10 cellular contexts compared by ENCODE assay signal in genomic region chr6:148507774-148508173, GRCh38.
DNase-seq lines count a peak whose midpoint lies in the region; TF ChIP-seq lines count a peak whose summit lies in the region.
"Had no signal": no experiment of that assay in that cellular context is flagged by ENCODE, and none has a peak within 500 bp of the region (broad histone marks: within the 10 kb centered on the region; RNA-seq: fewer than 3 reads in every experiment).

No MANE protein-coding gene starts in this region.

- DNase-seq in Peyer's patch = no peak
- DNase-seq in mesothelial cell of epicardium (ENCODE audit: low spot score in 2 of 2, unreplicated experiment in 2 of 2) = no peak
- peak in 1 of 2 donors; percentile 87 for DNase-seq in suprapubic skin (ENCODE audit: low spot score in 2 of 2)
- DNase-seq in HuH-7.5 (ENCODE audit: low spot score) = no peak
- DNase-seq in NCI-H1092 treated with DMSO at 0.1 percent for 48 hours (lab: John Stamatoyannopoulos, UW) = no peak
- DNase-seq in stimulated activated CD8-positive, alpha-beta memory T cell treated with anti-CD3 and anti-CD28 coated beads, Interleukin-4, amount 100 ng/mL, for 48 hours = no peak
- DNase-seq in NCI-H1436 (lab: John Stamatoyannopoulos, UW) = no peak
- DNase-seq: central memory CD4-positive, alpha-beta T cell had no signal

- H3K4me3 ChIP-seq in Peyer's patch (no peak overlapping the region), ectodermal cell (ENCODE audit: insufficient read depth, low read depth, low read length) (no peak overlapping the region), suprapubic skin (peak overlapping the region; percentile 51)
- H3K4me3 ChIP-seq: K562 had no signal

- H3K4me1 Mint-ChIP-seq in mesothelial cell of epicardium = peaks cover 30% of the 10 kb centered on the region

- no peaks in the 10 kb centered on the region for H3K9me3 Mint-ChIP-seq in mesothelial cell of epicardium

- H3K36me3 ChIP-seq in Peyer's patch (no peaks in the 10 kb centered on the region), ectodermal cell (ENCODE audit: control insufficient read depth, insufficient read depth, low read length) (no peaks in the 10 kb centered on the region), suprapubic skin (no peaks in the 10 kb centered on the region)

- H3K27me3 Mint-ChIP-seq in mesothelial cell of epicardium (ENCODE audit: low read depth) = no peaks in the 10 kb centered on the region

- no peak for TF ChIP-seq CTCF in Peyer's patch (IDR thresholded peaks at IDR 0.05)
- no peak for TF ChIP-seq CTCF in mesothelial cell of epicardium (IDR thresholded peaks at IDR 0.05; ENCODE audit: unreplicated experiment)
- TF ChIP-seq CTCF in suprapubic skin (IDR thresholded peaks at IDR 0.05) = no peak

- H3K36me3 Mint-ChIP-seq in mesothelial cell of epicardium = no peaks in the 10 kb centered on the region

- H3K4me3 Mint-ChIP-seq in mesothelial cell of epicardium = peak overlapping the region; percentile 65

- no peaks in the 10 kb centered on the region for H3K27me3 ChIP-seq in Peyer's patch
- no peaks in the 10 kb centered on the region for H3K27me3 ChIP-seq in ectodermal cell (ENCODE audit: control insufficient read depth, insufficient read depth, low read length, poor library complexity, severe bottlenecking)
- H3K27me3 ChIP-seq in suprapubic skin = no peaks in the 10 kb centered on the region

- TF ChIP-seq EP300 in suprapubic skin (IDR thresholded peaks at IDR 0.05) = peak; percentile 67

- H3K4me1 ChIP-seq in Peyer's patch = peaks cover 0 to 5% (median 0%) of the 10 kb centered on the region in 4 donors
- H3K4me1 ChIP-seq in ectodermal cell (ENCODE audit: control insufficient read depth, insufficient read depth, low read length) = peaks cover 27% of the 10 kb centered on the region
- H3K4me1 ChIP-seq in suprapubic skin = peaks cover 43% of the 10 kb centered on the region

- peak in 1 of 2 donors; percentile 17 for TF ChIP-seq POLR2A in Peyer's patch (IDR thresholded peaks at IDR 0.05)
- TF ChIP-seq POLR2A in suprapubic skin (IDR thresholded peaks at IDR 0.05) = peak in 1 of 2 donors; percentile 72

- 68 to 71% methylated on average over 5 of the region's 5 CpGs for whole genome bisulfite sequencing in ectodermal cell, 2 experiments
- WGBS in suprapubic skin = 58% methylated on average over 5 of the region's 5 CpGs

- H3K27ac ChIP-seq in Peyer's patch (peak overlapping the region; percentile 25 to 83 (median 74)), ectodermal cell (ENCODE audit: insufficient read depth, low read depth, low read length, poor library complexity, severe bottlenecking) (peak overlapping the region; percentile 64), suprapubic skin (peak overlapping the region; percentile 94)

- H3K9me3 ChIP-seq in Peyer's patch = no peaks in the 10 kb centered on the region
- no peaks in the 10 kb centered on the region for H3K9me3 ChIP-seq in ectodermal cell (ENCODE audit: control insufficient read depth, low read length)
- H3K9me3 ChIP-seq in suprapubic skin = no peaks in the 10 kb centered on the region

- peak overlapping the region; percentile 82 for H3K27ac Mint-ChIP-seq in mesothelial cell of epicardium
